ENCODE assay signal across 26 cellular contexts in the genomic region with DNA sequence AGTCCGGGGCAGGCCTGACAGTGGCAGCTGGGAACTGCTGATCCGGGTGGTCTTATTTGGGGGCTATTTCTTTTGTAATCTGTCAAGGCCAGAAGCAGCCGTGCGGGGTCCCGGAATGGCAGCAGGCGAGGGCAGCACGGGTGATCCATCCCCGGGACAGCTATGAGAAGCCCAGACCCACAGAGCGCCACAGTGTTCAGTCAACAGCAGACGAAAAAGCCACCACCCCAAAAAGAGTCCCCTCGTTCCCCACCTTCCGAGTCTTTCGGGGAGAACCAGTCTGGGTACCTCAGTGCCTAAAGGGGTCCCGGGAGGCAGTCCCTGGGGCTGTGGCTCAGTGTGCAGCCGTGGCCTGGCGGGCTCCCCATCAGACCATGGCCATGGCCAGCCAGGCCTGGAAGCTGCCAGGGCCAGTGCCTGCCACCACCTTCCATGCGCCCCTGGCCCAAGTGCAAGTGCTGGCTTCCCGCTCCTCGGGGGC.
"Had no signal": no experiment of that assay in that cellular context is flagged by ENCODE, and none has a peak within 500 bp of the region (broad histone marks: within the 10 kb centered on the region; RNA-seq: fewer than 3 reads in every experiment).

No MANE protein-coding gene starts in this region.

- H3K4me3 Mint-ChIP-seq: activated B cell treated with CpG ODN at 0.5 μM for 24 hours; activated CD4-positive, alpha-beta T cell treated with anti-CD3 and anti-CD28 coated beads for 36 hours; activated naive CD8-positive, alpha-beta T cell treated with anti-CD3 and anti-CD28 coated beads, Interleukin-2, amount 10 ng/mL, durations not matched to agents 7 days and 5 days; activated T-cell treated with anti-CD3 and anti-CD28 coated beads, Interleukin-2, amount 50 U/mL, for 24 hours; activated T-helper 17 cell treated with anti-CD3 and anti-CD28 coated beads, Interleukin-2, amount 50 U/mL, for 72 hours; endodermal cell had no signal

- H3K27me3 ChIP-seq: thyroid gland had no signal

- H3K36me3 Mint-ChIP-seq: activated naive CD8-positive, alpha-beta T cell treated with anti-CD3 and anti-CD28 coated beads, Interleukin-2, amount 10 ng/mL, durations not matched to agents 7 days and 5 days had no signal

- H3K27ac ChIP-seq: esophagus squamous epithelium, gastrocnemius medialis, thyroid gland had no signal

- H3K9me3 Mint-ChIP-seq: activated B cell treated with CpG ODN at 0.5 μM for 24 hours; activated naive CD8-positive, alpha-beta T cell treated with anti-CD3 and anti-CD28 coated beads, Interleukin-2, amount 10 ng/mL, durations not matched to agents 7 days and 5 days; activated T-cell treated with anti-CD3 and anti-CD28 coated beads, Interleukin-2, amount 50 U/mL, for 24 hours; activated T-helper 17 cell treated with anti-CD3 and anti-CD28 coated beads, Interleukin-2, amount 50 U/mL, for 72 hours; endodermal cell had no signal

- ATAC-seq: activated CD4-positive, alpha-beta T cell treated with anti-CD3 and anti-CD28 coated beads for 36 hours; activated T-helper 17 cell treated with anti-CD3 and anti-CD28 coated beads, Interleukin-2, amount 50 U/mL, for 72 hours; gastrocnemius medialis; left cardiac atrium; mucosa of descending colon had no signal

- FAIRE-seq: bronchial epithelial cell had no signal

- H3K27ac Mint-ChIP-seq: activated B cell treated with CpG ODN at 0.5 μM for 24 hours; activated CD4-positive, alpha-beta T cell treated with anti-CD3 and anti-CD28 coated beads for 36 hours; activated naive CD8-positive, alpha-beta T cell treated with anti-CD3 and anti-CD28 coated beads, Interleukin-2, amount 10 ng/mL, durations not matched to agents 7 days and 5 days; activated T-cell treated with anti-CD3 and anti-CD28 coated beads, Interleukin-2, amount 50 U/mL, for 24 hours; activated T-helper 17 cell treated with anti-CD3 and anti-CD28 coated beads, Interleukin-2, amount 50 U/mL, for 72 hours; endodermal cell had no signal

- H3K9me3 ChIP-seq: esophagus squamous epithelium, gastrocnemius medialis, mucosa of descending colon, thyroid gland had no signal

- H3K4me3 ChIP-seq: esophagus squamous epithelium, gastrocnemius medialis, mucosa of descending colon, thyroid gland had no signal

- H3K27me3 Mint-ChIP-seq: activated T-helper 17 cell treated with anti-CD3 and anti-CD28 coated beads, Interleukin-2, amount 50 U/mL, for 72 hours had no signal

- H3K36me3 ChIP-seq: esophagus squamous epithelium, gastrocnemius medialis, thyroid gland had no signal

- DNase-seq: activated B cell treated with CpG ODN at 0.5 μM for 24 hours; activated CD4-positive, alpha-beta T cell treated with anti-CD3 and anti-CD28 coated beads for 36 hours; activated CD4-positive, alpha-beta T cell treated with anti-CD3 and anti-CD28 coated beads, Interleukin-2, amount 50 U/mL, for 4 hours; activated CD8-positive, alpha-beta memory T cell treated with anti-CD3 and anti-CD28 coated beads for 24 hours; activated CD8-positive, alpha-beta memory T cell treated with anti-CD3 and anti-CD28 coated beads, Interleukin-2, amount 50 U/mL, for 4 hours; activated naive CD4-positive, alpha-beta T cell treated with Interleukin-2 at 50 U/mL for 16 hours; activated naive CD8-positive, alpha-beta T cell treated with anti-CD3 and anti-CD28 coated beads, Interleukin-2, amount 10 ng/mL, durations not matched to agents 7 days and 5 days; activated T-cell treated with anti-CD3 and anti-CD28 coated beads, Interleukin-2, amount 50 U/mL, for 24 hours; amniotic stem cell; cerebellar nuclear complex; cortex of kidney; endodermal cell; esophagus squamous epithelium; gastrocnemius medialis; hippocampal formation; mesenchymal stem cell; mucosa of descending colon; nucleus accumbens; stimulated activated CD4-positive, alpha-beta T cell treated with anti-CD3 and anti-CD28 coated beads, Interleukin-4, amount 100 ng/mL, for 24 hours; stimulated activated naive CD4-positive, alpha-beta T cell treated with Interleukin-2 at 50 U/mL for 16 hours; substantia nigra; T-helper 9 cell; thyroid gland had no signal

- H3K4me1 Mint-ChIP-seq: activated T-helper 17 cell treated with anti-CD3 and anti-CD28 coated beads, Interleukin-2, amount 50 U/mL, for 72 hours; endodermal cell had no signal
